In the genomic region with DNA sequence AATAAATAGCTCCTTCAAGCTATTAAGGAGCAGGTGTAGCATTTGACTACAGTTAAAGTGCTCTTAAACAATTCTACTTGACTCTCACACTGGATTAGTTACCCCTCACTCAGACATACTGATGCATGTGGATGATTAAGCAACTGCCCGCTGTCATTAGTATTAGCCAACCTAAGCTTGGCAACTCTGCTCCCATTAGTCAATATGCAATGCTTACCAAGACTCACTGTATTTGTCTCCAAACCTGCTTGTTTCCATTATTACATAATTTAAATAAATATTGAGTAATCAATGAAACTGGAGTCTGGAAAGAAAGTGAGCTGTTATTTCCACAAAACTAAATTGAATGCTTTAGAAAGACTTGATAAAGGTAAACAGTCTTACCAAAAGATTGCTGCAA, we compare ENCODE assay signal across 2 cellular contexts.
TF ChIP-seq lines count a peak whose summit lies in the region.

No MANE protein-coding gene starts in this region.

TF ChIP-seq in IMR-90, 13 proteins besides CTCF, POLR2A, EP300 and RAD21:
- no peak for TF ChIP-seq MAZ (IDR thresholded peaks at IDR 0.05; ENCODE audit: borderline replicate concordance, low read depth, low read length)
- TF ChIP-seq CHD1 (IDR thresholded peaks at IDR 0.05; ENCODE audit: low read depth, low read length) = no peak
- no peak for TF ChIP-seq RFX5 (IDR thresholded peaks at IDR 0.05; ENCODE audit: low read depth, low read length)
- no peak for TF ChIP-seq SMC3 (IDR thresholded peaks at IDR 0.05; ENCODE audit: low read depth, low read length)
- TF ChIP-seq MAFK (IDR thresholded peaks at IDR 0.05; ENCODE audit: low read depth, low read length) = no peak
- peak; percentile 73 for TF ChIP-seq CEBPB (IDR thresholded peaks at IDR 0.05; ENCODE audit: low read depth, low read length)
- no peak for TF ChIP-seq BHLHE40 (IDR thresholded peaks at IDR 0.05; ENCODE audit: low read depth, low read length)

TF ChIP-seq in liver, 16 proteins besides CTCF, POLR2A, EP300 and RAD21 (continued from another document):
- TF ChIP-seq GABPA (IDR thresholded peaks at IDR 0.05 in 1 of 2, conservative IDR thresholded peaks at IDR 0.05 in 1 of 2) (no peak), JUND (IDR thresholded peaks at IDR 0.05) (peak; percentile 96 to 100), TAF1 (conservative IDR thresholded peaks at IDR 0.05) (peak; percentile 32), RXRA (IDR thresholded peaks at IDR 0.05) (peak; percentile 79 to 88), FOXA2 (IDR thresholded peaks at IDR 0.05) (peak; percentile 98), FOXA1 (IDR thresholded peaks at IDR 0.05) (peak; percentile 97), YY1 (IDR thresholded peaks at IDR 0.05) (peak; percentile 85), EGR1 (IDR thresholded peaks at IDR 0.05; ENCODE audit: low read depth in 2 of 2) (peak in 1 of 2 donors; percentile 97), HNF4A (conservative IDR thresholded peaks at IDR 0.05) (peak; percentile 85 to 89)
- TF ChIP-seq, protein P1, sequence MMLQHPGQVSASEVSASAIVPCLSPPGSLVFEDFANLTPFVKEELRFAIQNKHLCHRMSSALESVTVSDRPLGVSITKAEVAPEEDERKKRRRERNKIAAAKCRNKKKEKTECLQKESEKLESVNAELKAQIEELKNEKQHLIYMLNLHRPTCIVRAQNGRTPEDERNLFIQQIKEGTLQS (IDR thresholded peaks at IDR 0.05) = peak; percentile 79
- TF ChIP-seq, protein P2, sequence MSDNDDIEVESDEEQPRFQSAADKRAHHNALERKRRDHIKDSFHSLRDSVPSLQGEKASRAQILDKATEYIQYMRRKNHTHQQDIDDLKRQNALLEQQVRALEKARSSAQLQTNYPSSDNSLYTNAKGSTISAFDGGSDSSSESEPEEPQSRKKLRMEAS (IDR thresholded peaks at IDR 0.05) = peak; percentile 84
- TF ChIP-seq, protein P3, sequence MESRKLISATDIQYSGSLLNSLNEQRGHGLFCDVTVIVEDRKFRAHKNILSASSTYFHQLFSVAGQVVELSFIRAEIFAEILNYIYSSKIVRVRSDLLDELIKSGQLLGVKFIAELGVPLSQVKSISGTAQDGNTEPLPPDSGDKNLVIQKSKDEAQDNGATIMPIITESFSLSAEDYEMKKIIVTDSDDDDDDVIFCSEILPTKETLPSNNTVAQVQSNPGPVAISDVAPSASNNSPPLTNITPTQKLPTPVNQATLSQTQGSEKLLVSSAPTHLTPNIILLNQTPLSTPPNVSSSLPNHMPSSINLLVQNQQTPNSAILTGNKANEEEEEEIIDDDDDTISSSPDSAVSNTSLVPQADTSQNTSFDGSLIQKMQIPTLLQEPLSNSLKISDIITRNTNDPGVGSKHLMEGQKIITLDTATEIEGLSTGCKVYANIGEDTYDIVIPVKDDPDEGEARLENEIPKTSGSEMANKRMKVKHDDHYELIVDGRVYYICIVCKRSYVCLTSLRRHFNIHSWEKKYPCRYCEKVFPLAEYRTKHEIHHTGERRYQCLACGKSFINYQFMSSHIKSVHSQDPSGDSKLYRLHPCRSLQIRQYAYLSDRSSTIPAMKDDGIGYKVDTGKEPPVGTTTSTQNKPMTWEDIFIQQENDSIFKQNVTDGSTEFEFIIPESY (IDR thresholded peaks at IDR 0.05) = peak; percentile 85
- TF ChIP-seq, protein P4, sequence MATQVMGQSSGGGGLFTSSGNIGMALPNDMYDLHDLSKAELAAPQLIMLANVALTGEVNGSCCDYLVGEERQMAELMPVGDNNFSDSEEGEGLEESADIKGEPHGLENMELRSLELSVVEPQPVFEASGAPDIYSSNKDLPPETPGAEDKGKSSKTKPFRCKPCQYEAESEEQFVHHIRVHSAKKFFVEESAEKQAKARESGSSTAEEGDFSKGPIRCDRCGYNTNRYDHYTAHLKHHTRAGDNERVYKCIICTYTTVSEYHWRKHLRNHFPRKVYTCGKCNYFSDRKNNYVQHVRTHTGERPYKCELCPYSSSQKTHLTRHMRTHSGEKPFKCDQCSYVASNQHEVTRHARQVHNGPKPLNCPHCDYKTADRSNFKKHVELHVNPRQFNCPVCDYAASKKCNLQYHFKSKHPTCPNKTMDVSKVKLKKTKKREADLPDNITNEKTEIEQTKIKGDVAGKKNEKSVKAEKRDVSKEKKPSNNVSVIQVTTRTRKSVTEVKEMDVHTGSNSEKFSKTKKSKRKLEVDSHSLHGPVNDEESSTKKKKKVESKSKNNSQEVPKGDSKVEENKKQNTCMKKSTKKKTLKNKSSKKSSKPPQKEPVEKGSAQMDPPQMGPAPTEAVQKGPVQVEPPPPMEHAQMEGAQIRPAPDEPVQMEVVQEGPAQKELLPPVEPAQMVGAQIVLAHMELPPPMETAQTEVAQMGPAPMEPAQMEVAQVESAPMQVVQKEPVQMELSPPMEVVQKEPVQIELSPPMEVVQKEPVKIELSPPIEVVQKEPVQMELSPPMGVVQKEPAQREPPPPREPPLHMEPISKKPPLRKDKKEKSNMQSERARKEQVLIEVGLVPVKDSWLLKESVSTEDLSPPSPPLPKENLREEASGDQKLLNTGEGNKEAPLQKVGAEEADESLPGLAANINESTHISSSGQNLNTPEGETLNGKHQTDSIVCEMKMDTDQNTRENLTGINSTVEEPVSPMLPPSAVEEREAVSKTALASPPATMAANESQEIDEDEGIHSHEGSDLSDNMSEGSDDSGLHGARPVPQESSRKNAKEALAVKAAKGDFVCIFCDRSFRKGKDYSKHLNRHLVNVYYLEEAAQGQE (IDR thresholded peaks at IDR 0.05) = peak; percentile 72
